ENCODE assay signal across 8 cellular contexts in the genomic region with DNA sequence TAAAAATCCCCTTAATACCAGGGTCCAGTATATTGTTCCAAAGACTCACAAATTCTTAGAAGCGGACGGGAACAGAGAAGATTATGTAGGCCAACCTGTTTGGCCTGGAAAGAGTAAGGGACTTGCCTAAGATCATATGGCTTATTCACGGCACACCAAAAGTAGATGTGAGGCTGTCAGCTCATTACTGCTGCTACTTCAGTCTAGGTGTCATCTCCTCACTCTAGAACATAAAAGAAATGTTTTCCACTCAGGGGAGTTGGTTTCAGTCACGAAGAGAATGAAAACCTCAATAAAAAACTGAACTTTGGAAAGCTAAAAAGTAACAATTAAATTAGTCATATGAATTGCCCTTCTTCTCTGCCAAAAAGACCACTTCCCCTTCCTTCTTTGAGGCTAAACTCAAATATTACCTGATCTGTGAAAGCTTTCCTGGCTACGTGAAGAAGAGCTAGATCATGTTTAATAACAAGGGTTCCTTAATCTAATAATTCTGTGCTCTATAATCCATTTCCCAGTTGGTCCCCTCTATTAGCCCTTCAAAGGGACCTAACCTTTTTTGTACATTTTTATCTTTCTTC. TPM values are rescaled to one million over a fixed set of nuclear protein-coding genes. Genes with fewer than 3 reads are reported as not detected.
DNase-seq lines count a peak whose midpoint lies in the region; ATAC-seq and TF ChIP-seq lines count a peak whose summit lies in the region.

No MANE protein-coding gene starts in this region.

- H3K4me1 Mint-ChIP-seq in CD4-positive, alpha-beta memory T cell: peaks cover 19 to 34% (median 25%) of the 10 kb centered on the region in 4 donors

- peaks cover 30% of the 10 kb centered on the region for H3K4me1 ChIP-seq in CD4-positive, alpha-beta memory T cell (ENCODE audit: insufficient read depth, low read length)
- H3K4me1 ChIP-seq in breast epithelium (peaks cover 0 to 3% of the 10 kb centered on the region in 2 donors), mononuclear cell (ENCODE audit: insufficient read depth, low read length) (peaks cover 18% of the 10 kb centered on the region)

- H3K27me3 ChIP-seq in CD4-positive, alpha-beta memory T cell (ENCODE audit: insufficient read depth, low read length): no peaks in the 10 kb centered on the region
- H3K27me3 ChIP-seq in breast epithelium (no peaks in the 10 kb centered on the region), mononuclear cell (ENCODE audit: insufficient read depth, low read length) (no peaks in the 10 kb centered on the region)

- intact Hi-C loops in CD4-positive, alpha-beta memory T cell (cut with micrococcal nuclease): loop anchor here (5.0 kb wide), 1 partner anchor 590 kb away; a partner anchor contains a TSS
- intact Hi-C loops in breast epithelium (cut with DNase I; ENCODE audit: low total_unique reads): loop anchor here (10.0 kb wide), 1 partner anchor 463 kb away; a partner anchor contains a TSS
- intact Hi-C loops in lower leg skin (cut with DNase I; ENCODE audit: low total_unique reads): no loop called here

- ATAC-seq in GM19455 (IDR thresholded peaks at IDR 0.05; ENCODE audit: unreplicated experiment) (peak; percentile 20), HG03097 (IDR thresholded peaks at IDR 0.05; ENCODE audit: low FRiP score, unreplicated experiment) (no peak), GM18861 (IDR thresholded peaks at IDR 0.05; ENCODE audit: unreplicated experiment) (no peak)

- peak overlapping the region; percentile 64 to 75 for H3K4me3 ChIP-seq in CD4-positive, alpha-beta memory T cell (ENCODE audit: low read length in 2 of 2)
- peak overlapping the region; percentile 67 to 76 (median 69) for H3K4me3 ChIP-seq in breast epithelium
- H3K4me3 ChIP-seq in mononuclear cell (ENCODE audit: low read length): peak overlapping the region; percentile 70
- H3K4me3 ChIP-seq in lower leg skin (ENCODE audit: low read depth, poor library complexity, severe bottlenecking): no peak overlapping the region

- H3K27ac Mint-ChIP-seq in CD4-positive, alpha-beta memory T cell: peak overlapping the region; percentile 82 to 96 (median 93)

- TF ChIP-seq POLR2A in breast epithelium (IDR thresholded peaks at IDR 0.05) (no peak), lower leg skin (IDR thresholded peaks at IDR 0.05) (peak in 1 of 2 donors; percentile 6)

- WGBS in lower leg skin, 2 donors: 18 to 31% methylated on average over 5 of the region's 5 CpGs

- no peaks in the 10 kb centered on the region for H3K27me3 Mint-ChIP-seq in CD4-positive, alpha-beta memory T cell

- H3K9me3 Mint-ChIP-seq in CD4-positive, alpha-beta memory T cell: no peaks in the 10 kb centered on the region

- TF ChIP-seq CTCF in breast epithelium (IDR thresholded peaks at IDR 0.05) (no peak), lower leg skin (IDR thresholded peaks at IDR 0.05) (no peak)

- peaks cover 0 to 1% of the 10 kb centered on the region in 2 donors for H3K36me3 Mint-ChIP-seq in CD4-positive, alpha-beta memory T cell

- peak in 3 of 5 donors; percentile 31 to 37 (median 33) for DNase-seq in CD4-positive, alpha-beta memory T cell
- no peak for DNase-seq in breast epithelium (ENCODE audit: low spot score in 2 of 2)
- no peak for DNase-seq in lower leg skin (ENCODE audit: low spot score in 2 of 2)

- CTCF ChIA-PET in CD4-positive, alpha-beta memory T cell (lab: Charles Lee; ENCODE audit: partially characterized antibody): interaction anchor here (0.8 to 3.7 kb wide), 8 partner anchors 9 to 522 kb away, joined by 3 to 23 read pairs (median 3); a partner anchor contains a TSS

- H3K36me3 ChIP-seq in CD4-positive, alpha-beta memory T cell (ENCODE audit: insufficient read depth, low read length): no peaks in the 10 kb centered on the region
- peaks cover 41% of the 10 kb centered on the region for H3K36me3 ChIP-seq in KOPT-K1 (ENCODE audit: insufficient read depth, low read length)
- H3K36me3 ChIP-seq in breast epithelium: no peaks in the 10 kb centered on the region

- no peaks in the 10 kb centered on the region for H3K9me3 ChIP-seq in CD4-positive, alpha-beta memory T cell (ENCODE audit: control insufficient read depth in 1 of 2, low read length in 2 of 2)
- peaks cover 13% of the 10 kb centered on the region for H3K9me3 ChIP-seq in KOPT-K1 (ENCODE audit: insufficient read depth, low read length, poor library complexity, severe bottlenecking)
- no peaks in the 10 kb centered on the region for H3K9me3 ChIP-seq in breast epithelium
- H3K9me3 ChIP-seq in mononuclear cell (ENCODE audit: low read depth, low read length): no peaks in the 10 kb centered on the region

- POLR2A ChIA-PET in CD4-positive, alpha-beta memory T cell (lab: Charles Lee; ENCODE audit: partially characterized antibody): interaction anchor here (0.9 to 4.6 kb wide), 7 partner anchors 11 to 279 kb away, joined by 3 to 58 read pairs (median 11); a partner anchor contains a TSS

- H3K27ac ChIP-seq in CD4-positive, alpha-beta memory T cell (ENCODE audit: low read depth, low read length): peak overlapping the region; percentile 80
- H3K27ac ChIP-seq in KOPT-K1 (ENCODE audit: low read depth, low read length, poor library complexity, severe bottlenecking) (peak overlapping the region; percentile 43), breast epithelium (peak overlapping the region; percentile 63 to 71)

- H3K4me3 Mint-ChIP-seq in CD4-positive, alpha-beta memory T cell: peak overlapping the region; percentile 89 to 95 (median 92)

RNA-seq across cellular contexts. Expression of a gene that starts 0.7 kb away (rescaled TPM):
- total RNA-seq in CD4-positive, alpha-beta memory T cell: 10 to 100 TPM; 20.1 to 21.6 TPM
- polyA plus RNA-seq in CD4-positive, alpha-beta memory T cell: 1 to 10 TPM; 2.9 to 9.3 TPM
- total RNA-seq in breast epithelium: 10 to 100 TPM; 10.2 to 16.1 (median 11.0) TPM
- total RNA-seq in mononuclear cell: 11.0 TPM
- total RNA-seq in lower leg skin: 10 to 100 TPM in 1 of 4 donors, 1 to 10 TPM in 3; 5.9 to 10.5 (median 9.0) TPM

RNA-seq across cellular contexts. Expression of a gene that starts 13.2 kb away (rescaled TPM):
- under 1 TPM; 0.30 to 0.84 TPM for total RNA-seq in CD4-positive, alpha-beta memory T cell
- under 1 TPM in 1 of 2 donors, not detected in 1; 0.09 TPM for polyA plus RNA-seq in CD4-positive, alpha-beta memory T cell
- 1 to 10 TPM in 1 of 3 donors, under 1 TPM in 1, not detected in 1; 0.48 to 1.6 TPM for total RNA-seq in breast epithelium
- 0.21 TPM for total RNA-seq in mononuclear cell
- total RNA-seq in lower leg skin: 1 to 10 TPM in 2 of 4 donors, under 1 TPM in 1, not detected in 1; 0.99 to 1.8 (median 1.1) TPM

Comparison
In these comparisons a context has a peak if more than half of its experiments do, and no peak if none do; other contexts are left out.
1. DNase-seq: peak in CD4-positive, alpha-beta memory T cell (3 of 5); none in breast epithelium (0 of 2) and lower leg skin (0 of 2).
2. Peak in every context shown above with its lines, with median percentiles within 50 percentile points of each other: H3K27ac ChIP-seq.